In genomic region chr2:61510674-61511671, GRCh38 we compare ENCODE assay signal across 22 cellular contexts. TPM values are rescaled to one million over a fixed set of nuclear protein-coding genes. Genes with fewer than 3 reads are reported as not detected.
DNase-seq lines count a peak whose midpoint lies in the region; ATAC-seq, FAIRE-seq and TF ChIP-seq lines count a peak whose summit lies in the region.
"Had no signal": no experiment of that assay in that cellular context is flagged by ENCODE, and none has a peak within 500 bp of the region (broad histone marks: within the 10 kb centered on the region; RNA-seq: fewer than 3 reads in every experiment).

No MANE protein-coding gene starts in this region.

- no peak for DNase-seq in A549 (ENCODE audit: low read depth in 1 of 2, low spot score in 1 of 2)
- no peak for DNase-seq in CD4-positive, alpha-beta T cell
- no peak for DNase-seq in RWPE1 (ENCODE audit: low spot score)
- DNase-seq in left lobe of liver (ENCODE audit: low spot score) = no peak
- no peak for DNase-seq in NCI-H1105 (lab: John Stamatoyannopoulos, UW)
- no peak for DNase-seq in Karpas-422
- DNase-seq in NCI-H2081 (lab: John Stamatoyannopoulos, UW) = no peak
- DNase-seq: activated B cell treated with CpG ODN at 0.5 μM for 24 hours; activated CD4-positive, alpha-beta memory T cell treated with anti-CD3 and anti-CD28 coated beads for 36 hours; activated naive CD4-positive, alpha-beta T cell treated with anti-CD3 and anti-CD28 coated beads for 36 hours; activated T-cell treated with anti-CD3 and anti-CD28 coated beads, Interleukin-2, amount 50 U/mL, for 1 hour; DND-41; immature natural killer cell; NK-92 treated with Interleukin-12 subunit alpha and Interleukin-12 subunit beta, amount 100 ng/mL, for 24 hours; Peyer's patch; small intestine; stimulated activated CD4-positive, alpha-beta T cell treated with anti-CD3 and anti-CD28 coated beads, Interleukin-2, amount 100 ng/mL, for 24 hours; testis had no signal

- H3K4me1 ChIP-seq in A549 = peaks cover 23% of the 10 kb centered on the region
- no peaks in the 10 kb centered on the region for H3K4me1 ChIP-seq in Karpas-422 (ENCODE audit: low read length)
- H3K4me1 ChIP-seq: Peyer's patch, testis had no signal

- CTCF ChIA-PET in A549 (lab: Yijun Ruan, JAX) = interaction anchor here (2.0 kb wide), 1 partner anchor 123 kb away, joined by 5 read pairs; no protein-coding TSS in a partner anchor
- CTCF ChIA-PET in CD4-positive, alpha-beta T cell (lab: Charles Lee) = no interaction called here
- CTCF ChIA-PET in RWPE1 (lab: Yijun Ruan, JAX) = no interaction called here

- H3K4me2 ChIP-seq in A549 (0 out of 3 replicates have a peak overlapping the region, but pooled peaks have one; percentile 2), Karpas-422 (ENCODE audit: low read depth, low read length, poor library complexity, severe bottlenecking) (no peak overlapping the region)

- no peak overlapping the region for H3K4me3 Mint-ChIP-seq in CD4-positive, alpha-beta T cell
- H3K4me3 Mint-ChIP-seq: activated B cell treated with CpG ODN at 0.5 μM for 24 hours; activated CD4-positive, alpha-beta memory T cell treated with anti-CD3 and anti-CD28 coated beads for 36 hours; activated naive CD4-positive, alpha-beta T cell treated with anti-CD3 and anti-CD28 coated beads for 36 hours; central memory CD8-positive, alpha-beta T cell; immature natural killer cell; stimulated activated memory B cell treated with anti-CD40 and anti-IgM and Interleukin-4, amounts not matched to agents 10 μg/mL and 1 μg/mL and 100 μg/mL, for 72 hours had no signal

- H3K9me3 Mint-ChIP-seq in CD4-positive, alpha-beta T cell = no peaks in the 10 kb centered on the region
- H3K9me3 Mint-ChIP-seq: activated B cell treated with CpG ODN at 0.5 μM for 24 hours; activated CD4-positive, alpha-beta memory T cell treated with anti-CD3 and anti-CD28 coated beads for 36 hours; activated naive CD4-positive, alpha-beta T cell treated with anti-CD3 and anti-CD28 coated beads for 36 hours; central memory CD8-positive, alpha-beta T cell; immature natural killer cell; stimulated activated memory B cell treated with anti-CD40 and anti-IgM and Interleukin-4, amounts not matched to agents 10 μg/mL and 1 μg/mL and 100 μg/mL, for 72 hours had no signal

- peak in 1 of 2 experiments; percentile 43; a peak in 3 of 6 replicates for ATAC-seq in A549
- no peak for ATAC-seq in CD4-positive, alpha-beta T cell (ENCODE audit: poor library complexity)
- ATAC-seq in left lobe of liver = peak; percentile 21
- ATAC-seq: stimulated activated memory B cell treated with anti-CD40 and anti-IgM and Interleukin-4, amounts not matched to agents 10 μg/mL and 1 μg/mL and 100 μg/mL, for 72 hours had no signal

- POLR2A ChIA-PET in A549 (lab: Yijun Ruan, JAX) (interaction anchor here (0.6 kb wide), 1 partner anchor 160 kb away, joined by 3 read pairs; no protein-coding TSS in a partner anchor), RWPE1 (lab: Yijun Ruan, JAX; ENCODE audit: low non-redundant PET) (interaction anchor here (0.6 to 1.0 kb wide), 3 partner anchors 10 to 27 kb away, joined by 3 to 8 read pairs (median 3); partner anchors contain the start of gene XPO1)
- POLR2A ChIA-PET in CD4-positive, alpha-beta T cell (lab: Charles Lee) = no interaction called here

- H4K20me1 ChIP-seq in Karpas-422 (ENCODE audit: insufficient read depth, low read depth, low read length) = peaks cover 83% of the 10 kb centered on the region

- peak overlapping the region; percentile 17 for H3K27ac Mint-ChIP-seq in CD4-positive, alpha-beta T cell
- H3K27ac Mint-ChIP-seq: activated B cell treated with CpG ODN at 0.5 μM for 24 hours; activated CD4-positive, alpha-beta memory T cell treated with anti-CD3 and anti-CD28 coated beads for 36 hours; activated naive CD4-positive, alpha-beta T cell treated with anti-CD3 and anti-CD28 coated beads for 36 hours; stimulated activated memory B cell treated with anti-CD40 and anti-IgM and Interleukin-4, amounts not matched to agents 10 μg/mL and 1 μg/mL and 100 μg/mL, for 72 hours had no signal

- 88% methylated on average over 19 of the region's 19 CpGs for WGBS in A549 (ENCODE audit: missing lambda C conversion rate)

- no peaks in the 10 kb centered on the region for H3K27me3 ChIP-seq in CD4-positive, alpha-beta T cell (ENCODE audit: control insufficient read depth, insufficient read depth, low read length)
- H3K27me3 ChIP-seq in Karpas-422 (ENCODE audit: low read length) = no peaks in the 10 kb centered on the region
- H3K27me3 ChIP-seq: Peyer's patch, testis had no signal

- H2AFZ ChIP-seq in Karpas-422 (ENCODE audit: low read length) = no peak overlapping the region

- H3K36me3 ChIP-seq in Karpas-422 (ENCODE audit: insufficient read depth, low read length) = peaks cover 65% of the 10 kb centered on the region

- no peaks in the 10 kb centered on the region for H3K9me2 ChIP-seq in Karpas-422 (replicated peaks; ENCODE audit: insufficient read depth, low read length)

- H3K4me3 ChIP-seq in A549 (no peak overlapping the region), Karpas-422 (ENCODE audit: low read length) (no peak overlapping the region)
- H3K4me3 ChIP-seq: Peyer's patch, SK-N-MC, testis had no signal

- no peak for TF ChIP-seq EP300 in A549 (IDR thresholded peaks at IDR 0.05)

- TF ChIP-seq RAD21 in A549 (conservative IDR thresholded peaks at IDR 0.05 in 1 of 2, IDR thresholded peaks at IDR 0.05 in 1 of 2) = no peak

- no peaks in the 10 kb centered on the region for H3K27me3 Mint-ChIP-seq in CD4-positive, alpha-beta T cell
- H3K27me3 Mint-ChIP-seq: activated B cell treated with CpG ODN at 0.5 μM for 24 hours; activated CD4-positive, alpha-beta memory T cell treated with anti-CD3 and anti-CD28 coated beads for 36 hours; central memory CD8-positive, alpha-beta T cell; stimulated activated memory B cell treated with anti-CD40 and anti-IgM and Interleukin-4, amounts not matched to agents 10 μg/mL and 1 μg/mL and 100 μg/mL, for 72 hours had no signal

- H3K9me3 ChIP-seq in A549 (no peaks in the 10 kb centered on the region), Karpas-422 (ENCODE audit: low read length) (no peaks in the 10 kb centered on the region)
- no peaks in the 10 kb centered on the region for H3K9me3 ChIP-seq in CD4-positive, alpha-beta T cell (ENCODE audit: control insufficient read depth, low read length)
- H3K9me3 ChIP-seq: Peyer's patch, testis had no signal

- H3K27ac ChIP-seq in A549 (peak overlapping the region in 1 of 2 experiments; percentile 59; a peak in 3 of 6 replicates), RWPE1 (peak overlapping the region; percentile 72), Karpas-422 (ENCODE audit: low read length) (no peak overlapping the region)
- H3K27ac ChIP-seq in CD4-positive, alpha-beta T cell (ENCODE audit: low read depth, low read length) = no peak overlapping the region
- H3K27ac ChIP-seq: epithelial cell of prostate, Peyer's patch, SK-N-MC had no signal

- TF ChIP-seq CTCF in A549 (IDR thresholded peaks at IDR 0.05) (no peak), RWPE1 (conservative IDR thresholded peaks at IDR 0.05; ENCODE audit: low read depth) (no peak)
- TF ChIP-seq CTCF in CD4-positive, alpha-beta T cell (IDR thresholded peaks at IDR 0.05) = no peak

- FAIRE-seq in A549 (lab: Jason Lieb, UNC) = no peak
- FAIRE-seq: small intestine had no signal

- intact Hi-C loops in CD4-positive, alpha-beta T cell (cut with DNase I, micrococcal nuclease) = no loop called here

- peaks cover 68% of the 10 kb centered on the region for H3K36me3 Mint-ChIP-seq in CD4-positive, alpha-beta T cell (ENCODE audit: low read depth)

- H3K79me2 ChIP-seq in Karpas-422 (ENCODE audit: low read length) = peaks cover 99% of the 10 kb centered on the region

- no peak for TF ChIP-seq POLR2A in A549 (IDR thresholded peaks at IDR 0.05; ENCODE audit: low read length)

- no peak overlapping the region for H3K9ac ChIP-seq in Karpas-422 (ENCODE audit: low read length)

- H3K4me1 Mint-ChIP-seq in CD4-positive, alpha-beta T cell (ENCODE audit: low read depth) = peaks cover 30% of the 10 kb centered on the region
- H3K4me1 Mint-ChIP-seq: activated B cell treated with CpG ODN at 0.5 μM for 24 hours had no signal

TF ChIP-seq in A549, 52 proteins besides CTCF, POLR2A, EP300 and RAD21:
- TF ChIP-seq FOSB (CRISPR knock-in tag; IDR thresholded peaks at IDR 0.05) (no peak), RFX5 (IDR thresholded peaks at IDR 0.05) (no peak), CBX8 (IDR thresholded peaks at IDR 0.05) (no peak), CEBPB (IDR thresholded peaks at IDR 0.05) (peak; percentile 54 to 81; a peak in 3 of 4 replicates)

RNA-seq across cellular contexts. Expression of gene XPO1, which starts 27.2 kb away (rescaled TPM):
- polyA plus RNA-seq in A549 (2011; rRNA removed) (173 and 216 TPM in 2 replicates), A549 (2017; fragmentation: RNase III; extraction: RNeasy Plus Mini Kit Qiagen cat#74134 plus additional on column Dnase treatment) (152 to 154 TPM (median 153 TPM) in 3 replicates)
- 52.6 and 56.2 TPM in 2 replicates for polyA plus RNA-seq in A549 (2012; cell fraction: cytosol; rRNA removed)
- 41.9 and 72.3 TPM in 2 replicates for polyA plus RNA-seq in A549 (2012; cell fraction: nucleus; rRNA removed)
- 77.7 and 97.4 TPM in 2 replicates for polyA minus RNA-seq in A549 (2011; rRNA and poly(A)+ RNA removed)
- 100 to 1,000 TPM; 111 to 118 TPM for total RNA-seq in CD4-positive, alpha-beta T cell
- 34.0 TPM for total RNA-seq in left lobe of liver
- total RNA-seq in Karpas-422 (2014; rRNA removed; shearing (Covaris generic); ENCODE audit: low replicate concordance) = 181 and 251 TPM in 2 replicates

RNA-seq across cellular contexts. Expression of gene USP34, which starts 40.1 kb away (rescaled TPM):
- polyA plus RNA-seq in A549 (2011; rRNA removed) (132 TPM in 2 replicates), A549 (2017; fragmentation: RNase III; extraction: RNeasy Plus Mini Kit Qiagen cat#74134 plus additional on column Dnase treatment) (47.7 to 50.7 TPM (median 48.2 TPM) in 3 replicates)
- 23.8 and 26.5 TPM in 2 replicates for polyA plus RNA-seq in A549 (2012; cell fraction: cytosol; rRNA removed)
- polyA plus RNA-seq in A549 (2012; cell fraction: nucleus; rRNA removed) = 35.8 and 62.6 TPM in 2 replicates
- 178 and 191 TPM in 2 replicates for polyA minus RNA-seq in A549 (2011; rRNA and poly(A)+ RNA removed)
- total RNA-seq in CD4-positive, alpha-beta T cell = 100 to 1,000 TPM; 137 to 138 TPM
- total RNA-seq in left lobe of liver = 37.0 TPM
- total RNA-seq in Karpas-422 (2014; rRNA removed; shearing (Covaris generic); ENCODE audit: low replicate concordance) = 235 and 376 TPM in 2 replicates
